In genomic region chr7:100516135-100516812, GRCh38 we compare ENCODE assay signal across 7 cellular contexts. TPM values are rescaled to one million over a fixed set of nuclear protein-coding genes. Genes with fewer than 3 reads are reported as not detected.
DNase-seq lines count a peak whose midpoint lies in the region; ATAC-seq and TF ChIP-seq lines count a peak whose summit lies in the region.

No MANE protein-coding gene starts in this region.

- H3K9ac ChIP-seq in adipocyte (ENCODE audit: low read length), result no peak overlapping the region

- no peaks in the 10 kb centered on the region for H3K27me3 ChIP-seq in PC-9 (ENCODE audit: insufficient read depth, low read depth)
- no peaks in the 10 kb centered on the region for H3K27me3 ChIP-seq in adipocyte (replicated peaks; ENCODE audit: control insufficient read depth, insufficient read depth, low read length)
- no peaks in the 10 kb centered on the region for H3K27me3 ChIP-seq in lower lobe of right lung (ENCODE audit: low read depth)

- BruUV-seq in PC-9 (replicated peaks; lab: Mats Ljungman, UMichigan), result no TSS peak

- H4K20me1 ChIP-seq in PC-9 (ENCODE audit: insufficient read depth), result no peaks in the 10 kb centered on the region

- no peak overlapping the region for H2AFZ ChIP-seq in PC-9

- POLR2A ChIA-PET in PC-9 (lab: Charles Lee; ENCODE audit: unreplicated experiment), result interaction anchor here (0.7 kb wide), 2 partner anchors 30 to 37 kb away, joined by 5 to 13 read pairs; no protein-coding TSS in a partner anchor

- no peaks in the 10 kb centered on the region for H3K79me2 ChIP-seq in PC-9 (ENCODE audit: low read depth)

- H3F3A ChIP-seq in PC-9 (ENCODE audit: insufficient read depth, low read depth), result no peaks in the 10 kb centered on the region; the same call in 1 of the 2 replicates

- H3K36me3 ChIP-seq in PC-9 (ENCODE audit: low read depth) (no peaks in the 10 kb centered on the region), adipocyte (ENCODE audit: control insufficient read depth, insufficient read depth, low read length, severe bottlenecking) (no peaks in the 10 kb centered on the region), lower lobe of right lung (no peaks in the 10 kb centered on the region)

- H3K27ac ChIP-seq in PC-9 (no peak overlapping the region), lower lobe of right lung (no peak overlapping the region)

- DNase-seq in PC-9 (peak; percentile 60 to 79), adipocyte (ENCODE audit: low read depth) (peak; percentile 84), lower lobe of right lung (no peak), cerebellum (ENCODE audit: low spot score) (no peak), DMS53 treated with DMSO at 0.1 percent for 48 hours (lab: John Stamatoyannopoulos, UW; ENCODE audit: unreplicated experiment) (no peak)

- CTCF ChIA-PET in PC-9 (lab: Charles Lee), result interaction anchor here (0.6 to 1.4 kb wide), 2 partner anchors 29 to 390 kb away, joined by 3 to 4 read pairs; no protein-coding TSS in a partner anchor

- TF ChIP-seq CTCF in PC-9 (conservative IDR thresholded peaks at IDR 0.05) (no peak), lower lobe of right lung (IDR thresholded peaks at IDR 0.05) (no peak)

- H3K4me1 ChIP-seq in PC-9 (replicated peaks; ENCODE audit: insufficient read depth) (peaks cover 25% of the 10 kb centered on the region), adipocyte (ENCODE audit: control insufficient read depth, insufficient read depth, low read length) (peaks cover 22% of the 10 kb centered on the region), lower lobe of right lung (peaks cover 10% of the 10 kb centered on the region)

- H3K4me3 ChIP-seq in PC-9, result no peak overlapping the region
- no peak overlapping the region for H3K4me3 ChIP-seq in adipocyte (ENCODE audit: low read length)
- H3K4me3 ChIP-seq in lower lobe of right lung, result no peak overlapping the region

- H3K9me3 ChIP-seq in PC-9 (ENCODE audit: insufficient read depth, low read depth) (no peaks in the 10 kb centered on the region), adipocyte (ENCODE audit: control insufficient read depth, low read length) (no peaks in the 10 kb centered on the region), lower lobe of right lung (no peaks in the 10 kb centered on the region)

- H3K9me2 ChIP-seq in PC-9 (ENCODE audit: insufficient read depth), result no peaks in the 10 kb centered on the region

- ATAC-seq in GM18909 (IDR thresholded peaks at IDR 0.05; ENCODE audit: poor library complexity, unreplicated experiment) (peak; percentile 48), lower lobe of right lung (peak; percentile 61 to 70), HG02981 (IDR thresholded peaks at IDR 0.05; ENCODE audit: unreplicated experiment) (no peak)

- no peak overlapping the region for H3K4me2 ChIP-seq in PC-9

- intact Hi-C loops in PC-9 (cut with micrococcal nuclease; ENCODE audit: unreplicated experiment), result no loop called here
- intact Hi-C loops in lower lobe of right lung (cut with DNase I), result no loop called here

RNA-seq across cellular contexts. Expression of gene AGFG2, which starts 22.7 kb away (rescaled TPM):
- 30.4 and 35.2 TPM in 2 replicates for total RNA-seq in PC-9 (2021)
- 22.9 TPM for total RNA-seq in lower lobe of right lung
- 4.4 TPM for total RNA-seq in cerebellum

RNA-seq across cellular contexts. Expression of gene NYAP1, which starts 32.5 kb away (rescaled TPM):
- total RNA-seq in PC-9 (2021), result 1.3 and 1.9 TPM in 2 replicates
- total RNA-seq in lower lobe of right lung, result 1.1 TPM
- 18.2 TPM for total RNA-seq in cerebellum

RNA-seq across cellular contexts. Expression of gene TSC22D4, which starts 37.3 kb away (rescaled TPM):
- total RNA-seq in PC-9 (2021) (68.8 and 79.8 TPM in 2 replicates), lower lobe of right lung (53.6 TPM), cerebellum (12.7 TPM)

RNA-seq across cellular contexts. Expression of gene SPACDR, which starts 52.2 kb away (rescaled TPM):
- total RNA-seq in PC-9 (2021), result 1.4 and 4.2 TPM in 2 replicates
- 1.7 TPM for total RNA-seq in lower lobe of right lung
- 0.54 TPM for total RNA-seq in cerebellum

RNA-seq across cellular contexts. Expression of gene SAP25, which starts 57.4 kb away (rescaled TPM):
- total RNA-seq in PC-9 (2021) (11.0 and 15.3 TPM in 2 replicates), lower lobe of right lung (10.6 TPM), cerebellum (not detected)

Comparison
In these comparisons a context has a peak if more than half of its experiments do, and no peak if none do; other contexts are left out.
1. DNase-seq: peak in PC-9 (2 of 2) and adipocyte (single experiment); none in lower lobe of right lung (single experiment), cerebellum (single experiment) and DMS53 treated with DMSO at 0.1 percent for 48 hours (single experiment).